In genomic region chr2:69645926-69646325, GRCh38 we compare ENCODE assay signal across 8 cellular contexts. TPM values are rescaled to one million over a fixed set of nuclear protein-coding genes. Genes with fewer than 3 reads are reported as not detected.
A peak's percentile ranks its signal among the peaks of the same experiment; 100 is the strongest.
DNase-seq lines count a peak whose midpoint lies in the region; ATAC-seq and TF ChIP-seq lines count a peak whose summit lies in the region.
"Had no signal": no experiment of that assay in that cellular context is flagged by ENCODE, and none has a peak within 500 bp of the region (broad histone marks: within the 10 kb centered on the region; RNA-seq: fewer than 3 reads in every experiment).

No MANE protein-coding gene starts in this region.

- H3K9me3 ChIP-seq in CD4-positive, alpha-beta memory T cell (ENCODE audit: control insufficient read depth in 1 of 2, low read length in 2 of 2), result no peaks in the 10 kb centered on the region
- H3K9me3 ChIP-seq in HUES6 (ENCODE audit: control insufficient read depth, insufficient read depth, low read depth, low read length), result peaks cover 5% of the 10 kb centered on the region; the same call in 1 of the 2 replicates

- ATAC-seq in GM18498 (IDR thresholded peaks at IDR 0.05; ENCODE audit: unreplicated experiment), result no peak
- no peak for ATAC-seq in HG03108 (IDR thresholded peaks at IDR 0.05; ENCODE audit: unreplicated experiment)

- POLR2A ChIA-PET in CD4-positive, alpha-beta memory T cell (lab: Charles Lee; ENCODE audit: partially characterized antibody), result interaction anchor here (1.3 to 9.5 kb wide), 29 partner anchors 9 to 487 kb away, joined by 3 to 217 read pairs (median 9); partner anchors contain the start of genes ANXA4, GMCL1, MXD1 and NFU1

- peak overlapping the region; percentile 80 for H3K27ac ChIP-seq in CD4-positive, alpha-beta memory T cell (ENCODE audit: low read depth, low read length)
- no peak overlapping the region for H3K27ac ChIP-seq in HUES6 (ENCODE audit: low read depth, low read length)

- H3K4me3 Mint-ChIP-seq in CD4-positive, alpha-beta memory T cell, result peak overlapping the region; percentile 11 to 97 (median 90)
- peak overlapping the region; percentile 95 for H3K4me3 Mint-ChIP-seq in activated T-helper 2 cell treated with anti-CD3 and anti-CD28 coated beads, Interferon-gamma antibody, Interleukin-2, Interleukin-4, amounts not matched to agents 10 μg/mL and 5 μg/mL and 100 μg/mL, durations not matched to agents 14 hours and 24 hours and 36 hours (ENCODE audit: low read depth)
- peak overlapping the region; percentile 46 to 100 (median 99) for H3K4me3 Mint-ChIP-seq in nephron

- no peaks in the 10 kb centered on the region for H3K27me3 Mint-ChIP-seq in CD4-positive, alpha-beta memory T cell
- H3K27me3 Mint-ChIP-seq in activated T-helper 2 cell treated with anti-CD3 and anti-CD28 coated beads, Interferon-gamma antibody, Interleukin-2, Interleukin-4, amounts not matched to agents 10 μg/mL and 5 μg/mL and 100 μg/mL, durations not matched to agents 14 hours and 24 hours and 36 hours (ENCODE audit: low read depth), result no peaks in the 10 kb centered on the region
- no peaks in the 10 kb centered on the region for H3K27me3 Mint-ChIP-seq in nephron (ENCODE audit: low read depth)

- H3K27me3 ChIP-seq in CD4-positive, alpha-beta memory T cell (ENCODE audit: insufficient read depth, low read length), result no peaks in the 10 kb centered on the region
- H3K27me3 ChIP-seq in HUES6 (ENCODE audit: control insufficient read depth, insufficient read depth, low read length), result no peaks in the 10 kb centered on the region

- H3K9me3 Mint-ChIP-seq in CD4-positive, alpha-beta memory T cell, result no peaks in the 10 kb centered on the region
- no peaks in the 10 kb centered on the region for H3K9me3 Mint-ChIP-seq in activated T-helper 2 cell treated with anti-CD3 and anti-CD28 coated beads, Interferon-gamma antibody, Interleukin-2, Interleukin-4, amounts not matched to agents 10 μg/mL and 5 μg/mL and 100 μg/mL, durations not matched to agents 14 hours and 24 hours and 36 hours
- H3K9me3 Mint-ChIP-seq in nephron, result no peaks in the 10 kb centered on the region

- intact Hi-C loops in CD4-positive, alpha-beta memory T cell (cut with micrococcal nuclease), result loop anchor here (2.0 to 10.0 kb wide), 4 partner anchors 17 to 261 kb away; partner anchors contain the start of gene GFPT1
- intact Hi-C loops in activated T-helper 2 cell treated with anti-CD3 and anti-CD28 coated beads, Interferon-gamma antibody, Interleukin-2, Interleukin-4, amounts not matched to agents 10 μg/mL and 5 μg/mL and 100 μg/mL, durations not matched to agents 14 hours and 24 hours and 36 hours (cut with micrococcal nuclease), result loop anchor here (1.0 to 10.0 kb wide), 8 partner anchors 29 to 489 kb away; partner anchors contain the start of gene NFU1

- TF ChIP-seq CTCF in nephron (IDR thresholded peaks at IDR 0.05; ENCODE audit: unreplicated experiment in 3 of 3), result no peak

- H3K36me3 Mint-ChIP-seq in CD4-positive, alpha-beta memory T cell, result peaks cover 8 to 31% of the 10 kb centered on the region in 2 donors
- peaks cover 18% of the 10 kb centered on the region for H3K36me3 Mint-ChIP-seq in activated T-helper 2 cell treated with anti-CD3 and anti-CD28 coated beads, Interferon-gamma antibody, Interleukin-2, Interleukin-4, amounts not matched to agents 10 μg/mL and 5 μg/mL and 100 μg/mL, durations not matched to agents 14 hours and 24 hours and 36 hours (ENCODE audit: low read depth)
- no peaks in the 10 kb centered on the region for H3K36me3 Mint-ChIP-seq in nephron (ENCODE audit: low read depth)

- H3K4me3 ChIP-seq in CD4-positive, alpha-beta memory T cell (ENCODE audit: low read length in 2 of 2), result peak overlapping the region; percentile 4 to 95
- H3K4me3 ChIP-seq in HUES6 (ENCODE audit: low read depth, low read length), result 0 out of 2 replicates have a peak overlapping the region, but pooled peaks have one; percentile 94

- H3K27ac Mint-ChIP-seq in CD4-positive, alpha-beta memory T cell, result peak overlapping the region; percentile 93 to 99 (median 94)
- peak overlapping the region; percentile 98 for H3K27ac Mint-ChIP-seq in activated T-helper 2 cell treated with anti-CD3 and anti-CD28 coated beads, Interferon-gamma antibody, Interleukin-2, Interleukin-4, amounts not matched to agents 10 μg/mL and 5 μg/mL and 100 μg/mL, durations not matched to agents 14 hours and 24 hours and 36 hours
- H3K27ac Mint-ChIP-seq in nephron, result peak overlapping the region in 2 of 3 experiments; percentile 96 to 98

- H3K4me1 Mint-ChIP-seq in CD4-positive, alpha-beta memory T cell, result peaks cover 40 to 66% (median 52%) of the 10 kb centered on the region in 4 donors
- peaks cover 53% of the 10 kb centered on the region for H3K4me1 Mint-ChIP-seq in activated T-helper 2 cell treated with anti-CD3 and anti-CD28 coated beads, Interferon-gamma antibody, Interleukin-2, Interleukin-4, amounts not matched to agents 10 μg/mL and 5 μg/mL and 100 μg/mL, durations not matched to agents 14 hours and 24 hours and 36 hours (ENCODE audit: low read depth)
- peaks cover 31% of the 10 kb centered on the region for H3K4me1 Mint-ChIP-seq in nephron

- CTCF ChIA-PET in CD4-positive, alpha-beta memory T cell (lab: Charles Lee; ENCODE audit: partially characterized antibody), result interaction anchor here (0.7 to 7.3 kb wide), 17 partner anchors 18 to 209 kb away, joined by 3 to 95 read pairs (median 9); partner anchors contain the start of gene NFU1

- H3K36me3 ChIP-seq in CD4-positive, alpha-beta memory T cell (ENCODE audit: insufficient read depth, low read length), result no peaks in the 10 kb centered on the region
- no peaks in the 10 kb centered on the region for H3K36me3 ChIP-seq in HUES6 (ENCODE audit: control insufficient read depth, insufficient read depth, low read length)

- no peak overlapping the region for H3K9ac ChIP-seq in HUES6 (ENCODE audit: low read length)

- peak; percentile 51 to 63 (median 58) for DNase-seq in CD4-positive, alpha-beta memory T cell
- no peak for DNase-seq in activated T-helper 2 cell treated with anti-CD3 and anti-CD28 coated beads, Interferon-gamma antibody, Interleukin-2, Interleukin-4, amounts not matched to agents 10 μg/mL and 5 μg/mL and 100 μg/mL, durations not matched to agents 14 hours and 24 hours and 36 hours (ENCODE audit: low spot score)
- no peak for DNase-seq in HUDEP-2 (lab: John Stamatoyannopoulos, UW; ENCODE audit: unreplicated experiment in 76 of 76)
- DNase-seq: NCI-H2107 had no signal

- peaks cover 68% of the 10 kb centered on the region for H3K4me1 ChIP-seq in CD4-positive, alpha-beta memory T cell (ENCODE audit: insufficient read depth, low read length)
- H3K4me1 ChIP-seq in HUES6 (ENCODE audit: control insufficient read depth, insufficient read depth, low read length), result peaks cover 24% of the 10 kb centered on the region

RNA-seq across cellular contexts. Expression of gene AAK1, which starts 2.4 kb away (rescaled TPM):
- total RNA-seq in CD4-positive, alpha-beta memory T cell, result 100 to 1,000 TPM; 220 to 225 TPM
- polyA plus RNA-seq in CD4-positive, alpha-beta memory T cell, result 100 to 1,000 TPM in 1 of 2 donors, 10 to 100 TPM in 1; 27.6 to 129 TPM
- 108 TPM in 2 replicates for total RNA-seq in activated T-helper 2 cell treated with anti-CD3 and anti-CD28 coated beads, Interferon-gamma antibody, Interleukin-2, Interleukin-4, amounts not matched to agents 10 μg/mL and 5 μg/mL and 100 μg/mL, durations not matched to agents 14 hours and 24 hours and 36 hours

Comparison
In these comparisons a context has a peak if more than half of its experiments do, and no peak if none do; other contexts are left out.
1. DNase-seq: peak in CD4-positive, alpha-beta memory T cell (5 of 5); none in activated T-helper 2 cell treated with anti-CD3 and anti-CD28 coated beads, Interferon-gamma antibody, Interleukin-2, Interleukin-4, amounts not matched to agents 10 μg/mL and 5 μg/mL and 100 μg/mL, durations not matched to agents 14 hours and 24 hours and 36 hours (single experiment) and HUDEP-2 (0 of 76).
2. Peak in every context shown above with its lines, with median percentiles within 50 percentile points of each other: H3K27ac Mint-ChIP-seq and H3K4me3 Mint-ChIP-seq.